Comparison of ENCODE assay signal across 10 cellular contexts in the genomic region with DNA sequence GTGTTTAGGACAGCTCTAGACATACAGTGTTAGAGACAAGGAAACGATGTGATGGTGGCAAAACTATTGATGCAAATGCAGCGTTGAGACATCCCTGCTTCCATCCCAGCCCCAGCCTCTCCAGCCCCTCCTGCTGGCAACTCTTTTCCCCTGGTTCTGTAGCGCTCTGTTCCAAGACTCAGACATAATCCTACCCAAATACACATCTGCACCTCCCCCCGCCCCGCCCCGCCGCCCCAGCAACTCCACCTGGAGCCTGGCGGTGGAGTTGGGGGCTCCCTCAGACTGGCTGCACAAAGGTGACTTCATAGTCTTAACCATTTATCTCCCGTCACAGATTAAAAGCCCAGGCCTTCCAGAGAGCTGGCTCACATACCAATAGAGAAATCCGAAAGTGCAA. TPM values are rescaled to one million over a fixed set of nuclear protein-coding genes. Genes with fewer than 3 reads are reported as not detected.
DNase-seq lines count a peak whose midpoint lies in the region; ATAC-seq and TF ChIP-seq lines count a peak whose summit lies in the region.
"Had no signal": no experiment of that assay in that cellular context is flagged by ENCODE, and none has a peak within 500 bp of the region (broad histone marks: within the 10 kb centered on the region; RNA-seq: fewer than 3 reads in every experiment).

No MANE protein-coding gene starts in this region.

- H3K4me1 ChIP-seq in BE2C = no peaks in the 10 kb centered on the region
- no peaks in the 10 kb centered on the region for H3K4me1 ChIP-seq in mucosa of descending colon (ENCODE audit: low read depth)
- H3K4me1 ChIP-seq: uterus had no signal

- H3K9me3 Mint-ChIP-seq in endothelial cell (ENCODE audit: unreplicated experiment) = no peaks in the 10 kb centered on the region

- peak; percentile 41 for ATAC-seq in mucosa of descending colon
- no peak for ATAC-seq in GM18868 (IDR thresholded peaks at IDR 0.05; ENCODE audit: unreplicated experiment)
- ATAC-seq in GM21360 (IDR thresholded peaks at IDR 0.05; ENCODE audit: unreplicated experiment) = no peak

- no peaks in the 10 kb centered on the region for H3K4me1 Mint-ChIP-seq in endothelial cell (ENCODE audit: unreplicated experiment)
- H3K4me1 Mint-ChIP-seq: activated B cell treated with CpG ODN at 0.5 μM for 24 hours had no signal

- H3K36me3 ChIP-seq in BE2C (no peaks in the 10 kb centered on the region), mucosa of descending colon (ENCODE audit: low read depth) (no peaks in the 10 kb centered on the region)
- H3K36me3 ChIP-seq: uterus had no signal

- H3K4me3 ChIP-seq in BE2C (ENCODE audit: low read depth, low read length) (no peak overlapping the region), mucosa of descending colon (no peak overlapping the region)
- H3K4me3 ChIP-seq: uterus had no signal

- H3K4me3 Mint-ChIP-seq in endothelial cell (ENCODE audit: unreplicated experiment) = no peak overlapping the region
- H3K4me3 Mint-ChIP-seq: activated B cell treated with CpG ODN at 0.5 μM for 24 hours had no signal

- TF ChIP-seq RAD21 in Ishikawa (IDR thresholded peaks at IDR 0.05; ENCODE audit: low read depth) = peak; percentile 11; the same call in 1 of the 2 replicates

- no peak for TF ChIP-seq EP300 in Ishikawa (IDR thresholded peaks at IDR 0.05; ENCODE audit: borderline replicate concordance)

- no peaks in the 10 kb centered on the region for H3K27me3 ChIP-seq in BE2C
- H3K27me3 ChIP-seq: uterus had no signal

- H3K27me3 Mint-ChIP-seq in endothelial cell (ENCODE audit: unreplicated experiment) = no peaks in the 10 kb centered on the region

- H3K9me3 ChIP-seq in BE2C (no peaks in the 10 kb centered on the region), mucosa of descending colon (no peaks in the 10 kb centered on the region)
- H3K9me3 ChIP-seq: uterus had no signal

- peak; percentile 59 for TF ChIP-seq CTCF in BE2C (IDR thresholded peaks at IDR 0.05; ENCODE audit: low read depth, low read length)
- no peak for TF ChIP-seq CTCF in endothelial cell (IDR thresholded peaks at IDR 0.05; ENCODE audit: unreplicated experiment)
- peak; percentile 23 for TF ChIP-seq CTCF in mucosa of descending colon (IDR thresholded peaks at IDR 0.05)

- no peaks in the 10 kb centered on the region for H3K36me3 Mint-ChIP-seq in endothelial cell (ENCODE audit: low read depth, unreplicated experiment)

- DNase-seq in BE2C = peak; percentile 29
- DNase-seq in endothelial cell (ENCODE audit: low spot score) = peak; percentile 56
- peak in 2 of 3 donors; percentile 30 to 48 for DNase-seq in mucosa of descending colon
- DNase-seq in stimulated activated CD4-positive, alpha-beta T cell treated with anti-CD3 and anti-CD28 coated beads, Interleukin-1b, Interleukin-23, amount 100 ng/mL, for 48 hours = no peak
- DNase-seq in NCI-H1105 treated with DMSO at 0.1 percent for 48 hours (lab: John Stamatoyannopoulos, UW) = no peak
- DNase-seq: activated B cell treated with CpG ODN at 0.5 μM for 24 hours, uterus had no signal

- intact Hi-C loops in mucosa of descending colon (cut with DNase I, micrococcal nuclease) = no loop called here

- H3K27ac Mint-ChIP-seq in endothelial cell (ENCODE audit: unreplicated experiment) = no peak overlapping the region
- H3K27ac Mint-ChIP-seq: activated B cell treated with CpG ODN at 0.5 μM for 24 hours had no signal

TF ChIP-seq in Ishikawa, 13 proteins besides CTCF, POLR2A, EP300 and RAD21:
- TF ChIP-seq CREB1 (IDR thresholded peaks at IDR 0.05; ENCODE audit: low read depth) (no peak), TAF1 (IDR thresholded peaks at IDR 0.05; ENCODE audit: low read depth) (no peak), ZBTB7A (IDR thresholded peaks at IDR 0.05; ENCODE audit: low read depth) (no peak), TEAD4 (IDR thresholded peaks at IDR 0.05) (no peak)

RNA-seq across cellular contexts. Expression of a gene that starts 7.2 kb away (rescaled TPM):
- 22.8 TPM for polyA plus RNA-seq in BE2C (2012; ENCODE audit: insufficient read depth, insufficient read length, low read depth)
- total RNA-seq in endothelial cell (ENCODE audit: unreplicated experiment) (14.9 TPM), mucosa of descending colon (10 to 100 TPM; 11.7 to 13.7 (median 11.8) TPM)

Comparison
In these comparisons a context has a peak if more than half of its experiments do, and no peak if none do; other contexts are left out.
1. DNase-seq: peak in BE2C (single experiment), endothelial cell (single experiment) and mucosa of descending colon (2 of 3); none in stimulated activated CD4-positive, alpha-beta T cell treated with anti-CD3 and anti-CD28 coated beads, Interleukin-1b, Interleukin-23, amount 100 ng/mL, for 48 hours (single experiment) and NCI-H1105 treated with DMSO at 0.1 percent for 48 hours (single experiment).